16 cellular contexts compared by ENCODE assay signal in the genomic region with DNA sequence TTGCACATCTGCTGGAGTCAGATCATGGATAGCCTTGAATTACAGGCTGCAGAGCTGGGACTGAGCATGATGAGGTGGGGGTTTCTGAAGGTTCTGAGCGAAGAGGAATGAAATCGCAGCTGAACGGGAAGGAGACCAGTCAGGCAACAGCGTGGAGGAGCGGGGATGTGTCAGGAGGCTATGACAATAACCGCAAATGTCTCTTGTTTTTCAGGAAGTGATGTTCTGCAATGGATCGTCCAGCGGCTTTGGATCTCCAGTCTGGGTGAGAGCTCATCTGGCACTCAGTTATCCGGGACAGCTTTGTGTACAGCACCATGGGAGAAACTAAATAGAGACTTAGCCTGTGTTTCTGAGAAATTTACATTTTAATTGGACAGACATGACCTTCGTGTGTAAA.
"Had no signal": no experiment of that assay in that cellular context is flagged by ENCODE, and none has a peak within 500 bp of the region (broad histone marks: within the 10 kb centered on the region; RNA-seq: fewer than 3 reads in every experiment).

No MANE protein-coding gene starts in this region.

- H3K36me3 Mint-ChIP-seq: activated naive CD4-positive, alpha-beta T cell treated with anti-CD3 and anti-CD28 coated beads, Interleukin-2, amount 50 U/mL, for 24 hours had no signal

- H3K4me1 ChIP-seq: lower lobe of right lung, thyroid gland had no signal

- H3K4me1 Mint-ChIP-seq: activated naive CD4-positive, alpha-beta T cell treated with anti-CD3 and anti-CD28 coated beads, Interleukin-2, amount 50 U/mL, for 24 hours had no signal

- ATAC-seq: left colon, lower lobe of right lung had no signal

- H3K27ac Mint-ChIP-seq: activated CD4-positive, alpha-beta T cell treated with anti-CD3 and anti-CD28 coated beads, Interleukin-2, amount 10 ng/mL, durations not matched to agents 7 days and 5 days; activated naive CD4-positive, alpha-beta T cell treated with anti-CD3 and anti-CD28 coated beads, Interleukin-2, amount 50 U/mL, for 24 hours; activated T-cell treated with anti-CD3 and anti-CD28 coated beads, Interleukin-2, amount 50 U/mL, for 72 hours had no signal

- H3K36me3 ChIP-seq: lower lobe of right lung, thyroid gland had no signal

- H3K4me3 Mint-ChIP-seq: activated CD4-positive, alpha-beta T cell treated with anti-CD3 and anti-CD28 coated beads, Interleukin-2, amount 10 ng/mL, durations not matched to agents 7 days and 5 days; activated naive CD4-positive, alpha-beta T cell treated with anti-CD3 and anti-CD28 coated beads, Interleukin-2, amount 50 U/mL, for 24 hours; activated T-cell treated with anti-CD3 and anti-CD28 coated beads, Interleukin-2, amount 50 U/mL, for 72 hours; nephron had no signal

- H3K9me3 ChIP-seq: lower lobe of right lung, thyroid gland had no signal

- H3K27me3 ChIP-seq: thyroid gland had no signal

- DNase-seq: activated CD4-positive, alpha-beta T cell treated with anti-CD3 and anti-CD28 coated beads, Interleukin-2, amount 10 ng/mL, durations not matched to agents 7 days and 5 days; activated CD8-positive, alpha-beta memory T cell treated with anti-CD3 and anti-CD28 coated beads, Interleukin-2, amount 50 U/mL, for 4 hours; activated gamma-delta T cell; activated T-cell treated with anti-CD3 and anti-CD28 coated beads, Interleukin-2, amount 50 U/mL, for 72 hours; cerebellar nuclear complex; cortex of kidney; effector CD4-positive, alpha-beta T cell; left colon; lower lobe of right lung; occipital lobe; retina; stimulated activated CD8-positive, alpha-beta memory T cell treated with anti-CD3 and anti-CD28 coated beads, Interleukin-4, amount 100 ng/mL, for 48 hours; stimulated activated naive CD4-positive, alpha-beta T cell; thyroid gland had no signal

- H3K4me3 ChIP-seq: lower lobe of right lung, thyroid gland had no signal

- H3K9me3 Mint-ChIP-seq: activated CD4-positive, alpha-beta T cell treated with anti-CD3 and anti-CD28 coated beads, Interleukin-2, amount 10 ng/mL, durations not matched to agents 7 days and 5 days; activated naive CD4-positive, alpha-beta T cell treated with anti-CD3 and anti-CD28 coated beads, Interleukin-2, amount 50 U/mL, for 24 hours; activated T-cell treated with anti-CD3 and anti-CD28 coated beads, Interleukin-2, amount 50 U/mL, for 72 hours; nephron had no signal

- H3K27me3 Mint-ChIP-seq: activated CD4-positive, alpha-beta T cell treated with anti-CD3 and anti-CD28 coated beads, Interleukin-2, amount 10 ng/mL, durations not matched to agents 7 days and 5 days; activated naive CD4-positive, alpha-beta T cell treated with anti-CD3 and anti-CD28 coated beads, Interleukin-2, amount 50 U/mL, for 24 hours had no signal

- H3K27ac ChIP-seq: lower lobe of right lung, thyroid gland had no signal
